8 cellular contexts compared by ENCODE assay signal in genomic region chr17:39150795-39151679, GRCh38. TPM values are rescaled to one million over a fixed set of nuclear protein-coding genes. Genes with fewer than 3 reads are reported as not detected.
A peak's percentile ranks its signal among the peaks of the same experiment; 100 is the strongest.
DNase-seq lines count a peak whose midpoint lies in the region; ATAC-seq, FAIRE-seq and TF ChIP-seq lines count a peak whose summit lies in the region.

Gene PLXDC1, minus strand, starts transcription at chr17:39151637. Its CDS starts 200 bp downstream, at chr17:39151437.

- DNase-seq in A549 (ENCODE audit: low read depth in 1 of 2, low spot score in 1 of 2) (no peak), colonic mucosa (no peak), superior temporal gyrus (ENCODE audit: extremely low spot score) (no peak), NCI-H1048 (lab: John Stamatoyannopoulos, UW) (no peak), NCI-H510A treated with DMSO at 0.1 percent for 48 hours (lab: John Stamatoyannopoulos, UW) (no peak)

- 0 out of 2 replicates have a peak within 1 kb of the TSS, but pooled peaks have one; percentile 39 for H2AFZ ChIP-seq in Loucy (ENCODE audit: low read length)

- H3K4me2 ChIP-seq in A549 (peak within 1 kb of the TSS; percentile 83), Loucy (ENCODE audit: low read depth, low read length, poor library complexity, severe bottlenecking) (peak within 1 kb of the TSS; percentile 95)

- TF ChIP-seq RAD21 in A549 (conservative IDR thresholded peaks at IDR 0.05 in 1 of 2, IDR thresholded peaks at IDR 0.05 in 1 of 2), result no peak

- H3K36me3 ChIP-seq in Loucy (ENCODE audit: insufficient read depth, low read length) (no peaks in the 10 kb centered on the region), colonic mucosa (no peaks in the 10 kb centered on the region), muscle layer of colon (ENCODE audit: insufficient read depth, low read length) (no peaks in the 10 kb centered on the region)

- no peak for TF ChIP-seq CTCF in A549 (IDR thresholded peaks at IDR 0.05)
- no peak for TF ChIP-seq CTCF in Loucy (conservative IDR thresholded peaks at IDR 0.05; ENCODE audit: low read length)
- no peak for TF ChIP-seq CTCF in colonic mucosa (IDR thresholded peaks at IDR 0.05)

- peaks cover 7% of the 10 kb centered on the region for H3K4me1 ChIP-seq in A549
- peaks cover 18% of the 10 kb centered on the region for H3K4me1 ChIP-seq in Loucy (ENCODE audit: insufficient read depth, low read length, poor library complexity, severe bottlenecking)
- no peaks in the 10 kb centered on the region for H3K4me1 ChIP-seq in colonic mucosa
- H3K4me1 ChIP-seq in muscle layer of colon (ENCODE audit: insufficient read depth, low read length), result peaks cover 12% of the 10 kb centered on the region

- 0 out of 2 replicates have a peak, but pooled peaks cover 3% of the 10 kb centered on the region for H3F3A ChIP-seq in Loucy (ENCODE audit: low read depth)

- H3K9ac ChIP-seq in Loucy (ENCODE audit: low read depth, low read length, poor library complexity, severe bottlenecking), result peak within 1 kb of the TSS; percentile 91
- H3K9ac ChIP-seq in colonic mucosa (ENCODE audit: low read depth in 2 of 2, low read length in 2 of 2), result peak within 1 kb of the TSS; percentile 59 to 96
- H3K9ac ChIP-seq in muscle layer of colon (ENCODE audit: low read length), result peak within 1 kb of the TSS; percentile 21

- H3K27me3 ChIP-seq in Loucy (ENCODE audit: insufficient read depth, low read length, poor library complexity, severe bottlenecking), result no peaks in the 10 kb centered on the region
- H3K27me3 ChIP-seq in colonic mucosa, result peaks cover 18% of the 10 kb centered on the region
- H3K27me3 ChIP-seq in muscle layer of colon (ENCODE audit: control insufficient read depth in 1 of 2, insufficient read depth in 2 of 2, low read length in 2 of 2), result peaks cover 11 to 20% of the 10 kb centered on the region in 2 donors

- FAIRE-seq in A549 (lab: Jason Lieb, UNC), result no peak

- 52% methylated on average over 12 of the region's 53 CpGs for WGBS in A549 (ENCODE audit: missing lambda C conversion rate)

- no peak for TF ChIP-seq POLR2A in A549 (IDR thresholded peaks at IDR 0.05; ENCODE audit: low read length)

- CTCF ChIA-PET in A549 (lab: Yijun Ruan, JAX), result interaction anchor here (0.8 to 30.5 kb wide), 15 partner anchors 7 to 483 kb away, joined by 3 to 612 read pairs (median 18); partner anchors contain the start of genes ARL5C and FBXO47

- H3K9me3 ChIP-seq in A549 (no peaks in the 10 kb centered on the region), Loucy (ENCODE audit: insufficient read depth, low read depth, low read length) (no peaks in the 10 kb centered on the region), colonic mucosa (no peaks in the 10 kb centered on the region), muscle layer of colon (ENCODE audit: low read length) (no peaks in the 10 kb centered on the region)

- TF ChIP-seq EP300 in A549 (IDR thresholded peaks at IDR 0.05), result no peak

- POLR2A ChIA-PET in A549 (lab: Yijun Ruan, JAX), result interaction anchor here (0.8 kb wide), 1 partner anchor 184 kb away, joined by 4 read pairs; the partner anchor contains the start of gene FBXO47

- no peaks in the 10 kb centered on the region for H3K79me2 ChIP-seq in Loucy (ENCODE audit: insufficient read depth, low read length)

- H4K20me1 ChIP-seq in Loucy (ENCODE audit: insufficient read depth, low read length, poor library complexity, severe bottlenecking), result no peaks in the 10 kb centered on the region

- H3K27ac ChIP-seq in A549 (peak within 1 kb of the TSS; percentile 37 to 72; a peak in 3 of 6 replicates), colonic mucosa (no peak within 1 kb of the TSS), muscle layer of colon (ENCODE audit: low read depth, low read length) (no peak within 1 kb of the TSS)

- no peaks in the 10 kb centered on the region for H3K9me2 ChIP-seq in Loucy (replicated peaks; ENCODE audit: low read depth, low read length)

- peak within 1 kb of the TSS; percentile 89; the same call in 1 of the 3 replicates for H3K4me3 ChIP-seq in A549
- H3K4me3 ChIP-seq in Loucy (ENCODE audit: low read length, poor library complexity, severe bottlenecking), result peak within 1 kb of the TSS; percentile 87
- peak within 1 kb of the TSS; percentile 69 for H3K4me3 ChIP-seq in colonic mucosa
- H3K4me3 ChIP-seq in muscle layer of colon (ENCODE audit: low read depth in 1 of 2, low read length in 2 of 2), result peak within 1 kb of the TSS in 1 of 2 donors; percentile 99

- ATAC-seq in A549 (no peak), GM19467 (IDR thresholded peaks at IDR 0.05; ENCODE audit: unreplicated experiment) (no peak)

- intact Hi-C loops in colonic mucosa (cut with DNase I), result loop anchor here (10.0 kb wide), 1 partner anchor 266 kb away; no protein-coding TSS in a partner anchor

TF ChIP-seq in A549, 52 proteins besides CTCF, POLR2A, EP300 and RAD21:
- TF ChIP-seq ELK1 (IDR thresholded peaks at IDR 0.05; ENCODE audit: low read depth, low read length) (no peak), CBX2 (IDR thresholded peaks at IDR 0.05; ENCODE audit: borderline replicate concordance, low read depth) (no peak), PBX3 (IDR thresholded peaks at IDR 0.05) (no peak), JUNB (IDR thresholded peaks at IDR 0.05) (no peak), TP53 (CRISPR knock-in tag; IDR thresholded peaks at IDR 0.05) (no peak), JUN (IDR thresholded peaks at IDR 0.05) (no peak), FOSB (CRISPR knock-in tag; IDR thresholded peaks at IDR 0.05) (no peak), HEYL (CRISPR knock-in tag; IDR thresholded peaks at IDR 0.05) (no peak), ZNF302 (CRISPR knock-in tag; IDR thresholded peaks at IDR 0.05) (no peak), MYC (IDR thresholded peaks at IDR 0.05; ENCODE audit: borderline replicate concordance, low read length) (no peak), TFCP2L1 (CRISPR knock-in tag; IDR thresholded peaks at IDR 0.05) (no peak), CHD4 (IDR thresholded peaks at IDR 0.05; ENCODE audit: borderline replicate concordance) (no peak), RCOR1 (IDR thresholded peaks at IDR 0.05; ENCODE audit: low read depth, low read length) (no peak), HES2 (IDR thresholded peaks at IDR 0.05) (no peak), POLR2AphosphoS2 (conservative IDR thresholded peaks at IDR 0.05; ENCODE audit: low read length) (no peak), SMC3 (IDR thresholded peaks at IDR 0.05) (no peak), BCL3 (IDR thresholded peaks at IDR 0.05) (no peak)

RNA-seq across cellular contexts. Expression of gene PLXDC1, which starts in this region (rescaled TPM):
- polyA plus RNA-seq in A549 (2011; rRNA removed), result 0.36 and 0.77 TPM in 2 replicates
- 0.16 and 0.23 TPM in 2 replicates for polyA plus RNA-seq in A549 (2012; cell fraction: cytosol; rRNA removed)
- 2.0 and 2.4 TPM in 2 replicates for polyA plus RNA-seq in A549 (2012; cell fraction: nucleus; rRNA removed)
- polyA plus RNA-seq in A549 (2017; fragmentation: RNase III; extraction: RNeasy Plus Mini Kit Qiagen cat#74134 plus additional on column Dnase treatment), result 0.22 to 0.54 TPM (median 0.31 TPM) in 3 replicates
- polyA minus RNA-seq in A549 (2011; rRNA and poly(A)+ RNA removed), result 0.29 and 0.79 TPM in 2 replicates
- 1 to 10 TPM in 1 of 2 donors, under 1 TPM in 1; 0.54 to 4.4 TPM for total RNA-seq in colonic mucosa

Comparison
In these comparisons a context has a peak if more than half of its experiments do, and no peak if none do; other contexts are left out.
1. H3K27ac ChIP-seq: peak in A549 (2 of 2); none in colonic mucosa (single experiment) and muscle layer of colon (single experiment).
2. H3K9ac ChIP-seq: peak in every context shown above with its lines; median percentile 91 in Loucy; 78 in colonic mucosa; 21 in muscle layer of colon.